In the genomic region with DNA sequence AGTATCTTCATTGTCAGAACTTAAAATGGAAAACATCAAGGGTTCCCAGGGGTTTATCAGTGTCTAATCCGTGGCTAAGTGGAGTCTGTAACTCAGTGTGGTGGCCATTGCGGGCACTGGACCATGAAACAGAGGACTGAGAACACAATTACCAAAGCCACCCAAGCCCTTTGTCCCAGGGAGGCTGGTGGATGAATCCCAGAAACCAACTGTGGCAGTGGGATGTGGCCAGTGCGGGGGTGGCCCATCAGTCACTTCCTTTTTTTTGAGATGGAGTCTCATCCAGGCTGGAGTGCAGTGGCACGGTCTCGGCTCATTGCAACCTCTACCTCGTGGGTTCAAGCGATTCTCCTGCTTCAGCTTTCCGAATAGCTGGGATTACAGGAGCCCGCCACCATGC, we compare ENCODE assay signal across 22 cellular contexts.
DNase-seq lines count a peak whose midpoint lies in the region; ATAC-seq, FAIRE-seq and TF ChIP-seq lines count a peak whose summit lies in the region.
"Had no signal": no experiment of that assay in that cellular context is flagged by ENCODE, and none has a peak within 500 bp of the region (broad histone marks: within the 10 kb centered on the region; RNA-seq: fewer than 3 reads in every experiment).

No MANE protein-coding gene starts in this region.

- intact Hi-C loops in right cardiac atrium (cut with DNase I) (loop anchor here in 3 of 4 donors (5.0 to 10.0 kb wide), 2 partner anchors 61 to 64 kb away; no protein-coding TSS in a partner anchor), cardiac septum (cut with DNase I) (loop anchor here (5.0 to 10.0 kb wide), 2 partner anchors 124 to 214 kb away; a partner anchor contains a TSS)

- ATAC-seq in right cardiac atrium: no peak
- ATAC-seq in gastroesophageal sphincter: no peak
- no peak for ATAC-seq in GM18909 (IDR thresholded peaks at IDR 0.05; ENCODE audit: poor library complexity, unreplicated experiment)
- ATAC-seq: stimulated activated naive CD8-positive, alpha-beta T cell treated with anti-CD3 and anti-CD28 coated beads, Interleukin-15, Interleukin-2, amounts not matched to agents 100 U/mL and 50 U/mL, for 24 hours had no signal

- no peak for TF ChIP-seq EP300 in gastroesophageal sphincter (IDR thresholded peaks at IDR 0.05)

- H3K27me3 ChIP-seq in right cardiac atrium (ENCODE audit: control insufficient read depth, insufficient read depth) (no peaks in the 10 kb centered on the region), gastroesophageal sphincter (no peaks in the 10 kb centered on the region), small intestine (ENCODE audit: control insufficient read depth in 2 of 2, insufficient read depth in 2 of 2, low read length in 2 of 2) (no peaks in the 10 kb centered on the region)

- peaks cover 0 to 4% of the 10 kb centered on the region in 2 donors for H3K36me3 ChIP-seq in gastroesophageal sphincter
- H3K36me3 ChIP-seq in small intestine (ENCODE audit: control insufficient read depth in 2 of 2, insufficient read depth in 2 of 2, low read length in 2 of 2): no peaks in the 10 kb centered on the region
- H3K36me3 ChIP-seq: HAP-1 had no signal

- H3K4me3 ChIP-seq in right cardiac atrium (ENCODE audit: low read length) (no peak overlapping the region), gastroesophageal sphincter (no peak overlapping the region), small intestine (ENCODE audit: low read depth in 1 of 2, low read length in 2 of 2) (no peak overlapping the region)
- H3K4me3 ChIP-seq: HAP-1 had no signal

- no peak for FAIRE-seq in small intestine (lab: Jason Lieb, UNC)
- FAIRE-seq: GM12891 had no signal

- DNase-seq in right cardiac atrium (no peak), cardiac septum (ENCODE audit: low spot score) (no peak), small intestine (no peak), SIG-M5 (lab: John Stamatoyannopoulos, UW) (no peak), ecto neural progenitor cell (ENCODE audit: low spot score) (no peak), DMS 273 treated with DMSO at 0.1 percent for 48 hours (lab: John Stamatoyannopoulos, UW) (no peak)
- DNase-seq: activated CD4-positive, alpha-beta T cell treated with anti-CD3 and anti-CD28 coated beads, Interleukin-2, amount 50 U/mL, for 4 hours; activated CD8-positive, alpha-beta memory T cell treated with anti-CD3 and anti-CD28 coated beads, Interleukin-2, amount 50 U/mL, for 4 hours; aorta; Calu3; central memory CD4-positive, alpha-beta T cell; dermis blood vessel endothelial cell; NCI-H1048; NCI-H187; NCI-H2171 treated with DMSO at 0.1 percent for 48 hours; NCI-H524 treated with DMSO at 0.1 percent for 48 hours; stimulated activated naive CD8-positive, alpha-beta T cell treated with anti-CD3 and anti-CD28 coated beads, Interleukin-15, Interleukin-2, amounts not matched to agents 100 U/mL and 50 U/mL, for 24 hours; T-helper 9 cell had no signal

- H3K4me1 ChIP-seq in right cardiac atrium (ENCODE audit: control insufficient read depth, insufficient read depth, low read length): peaks cover 5% of the 10 kb centered on the region
- H3K4me1 ChIP-seq in gastroesophageal sphincter: peaks cover 0 to 50% (median 6%) of the 10 kb centered on the region in 3 donors
- peaks cover 0 to 2% of the 10 kb centered on the region in 2 donors for H3K4me1 ChIP-seq in small intestine (ENCODE audit: control insufficient read depth in 2 of 2, insufficient read depth in 1 of 2, low read depth in 1 of 2, low read length in 1 of 2)

- H3K27ac ChIP-seq in right cardiac atrium (ENCODE audit: low read length) (peak overlapping the region; percentile 25), gastroesophageal sphincter (peak overlapping the region in 3 of 4 donors; percentile 75 to 86 (median 83)), small intestine (ENCODE audit: low read depth in 1 of 2, low read length in 1 of 2) (peak overlapping the region; percentile 9 to 45)

- no peak for TF ChIP-seq CTCF in gastroesophageal sphincter (IDR thresholded peaks at IDR 0.05)

- WGBS in right cardiac atrium: 91% methylated on average over 9 of the region's 9 CpGs
- 100% methylated on average over 3 of the region's 9 CpGs; no CpG with 5 or more reads in 1 of the 2 donors for WGBS in gastroesophageal sphincter (ENCODE audit: low coverage in 1 of 2), 2 donors
- WGBS in small intestine, 3 donors: 83 to 90% (median 87%) methylated on average over 9 of the region's 9 CpGs

- no peak for TF ChIP-seq POLR2A in gastroesophageal sphincter (IDR thresholded peaks at IDR 0.05)

- no peaks in the 10 kb centered on the region for H3K9me3 ChIP-seq in right cardiac atrium (ENCODE audit: control insufficient read depth, low read length)
- H3K9me3 ChIP-seq in gastroesophageal sphincter: no peaks in the 10 kb centered on the region
- H3K9me3 ChIP-seq in small intestine (ENCODE audit: control insufficient read depth, low read depth): no peaks in the 10 kb centered on the region
- H3K9me3 ChIP-seq: HAP-1 had no signal

Comparison
In these comparisons a context has a peak if more than half of its experiments do, and no peak if none do; other contexts are left out.
1. H3K27ac ChIP-seq: peak in every context shown above with its lines; median percentile 83 in gastroesophageal sphincter; 27 in small intestine; 25 in right cardiac atrium.